Comparison of ENCODE assay signal across 19 cellular contexts in the genomic region with DNA sequence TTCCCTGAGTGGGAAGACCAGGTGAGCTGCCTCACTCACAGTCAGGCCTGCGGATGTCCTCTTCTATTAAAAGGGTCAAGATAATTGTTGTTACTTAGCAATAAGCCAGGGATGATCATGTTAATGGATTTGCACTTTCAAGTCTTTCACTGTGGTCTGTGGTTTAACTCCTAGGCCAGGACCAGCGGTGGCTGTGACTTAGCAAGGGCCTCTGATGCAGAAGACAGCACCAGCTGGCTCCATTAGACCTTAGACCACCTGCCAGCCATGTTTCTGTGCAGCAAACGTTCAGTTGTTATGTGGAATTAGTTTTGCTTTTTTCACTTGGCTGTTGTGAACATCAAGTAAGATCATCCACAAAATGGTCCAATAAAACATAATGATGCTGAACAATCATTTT.
DNase-seq lines count a peak whose midpoint lies in the region; ATAC-seq and TF ChIP-seq lines count a peak whose summit lies in the region.
"Had no signal": no experiment of that assay in that cellular context is flagged by ENCODE, and none has a peak within 500 bp of the region (broad histone marks: within the 10 kb centered on the region; RNA-seq: fewer than 3 reads in every experiment).

No MANE protein-coding gene starts in this region.

- H2BK5ac ChIP-seq in trophoblast cell (ENCODE audit: low read depth, low read length, poor library complexity), result peak overlapping the region; percentile 8

- no peaks in the 10 kb centered on the region for H3K4me1 Mint-ChIP-seq in CD14-positive monocyte

- no peak for TF ChIP-seq EP300 in esophagus muscularis mucosa (IDR thresholded peaks at IDR 0.05)

- H3K14ac ChIP-seq in trophoblast cell (ENCODE audit: low read length), result no peak overlapping the region

- H3K27me3 Mint-ChIP-seq in CD14-positive monocyte (ENCODE audit: low read depth in 3 of 3), result peaks cover 0 to 2% (median 0%) of the 10 kb centered on the region in 3 donors

- intact Hi-C loops in heart left ventricle (cut with DNase I) (loop anchor here in 4 of 10 donors (5.0 to 10.0 kb wide), 5 partner anchors 43 to 270 kb away; no protein-coding TSS in a partner anchor), cardiac septum (cut with DNase I) (loop anchor here (10.0 kb wide), 1 partner anchor 110 kb away; no protein-coding TSS in a partner anchor), OCI-LY7 (cut with micrococcal nuclease; ENCODE audit: unreplicated experiment) (no loop called here), esophagus muscularis mucosa (cut with DNase I) (no loop called here), CD14-positive monocyte (cut with micrococcal nuclease) (no loop called here)

- no peak for TF ChIP-seq CTCF in heart left ventricle (IDR thresholded peaks at IDR 0.05)
- TF ChIP-seq CTCF in OCI-LY7 (conservative IDR thresholded peaks at IDR 0.05; ENCODE audit: low read length), result no peak
- TF ChIP-seq CTCF in esophagus muscularis mucosa (IDR thresholded peaks at IDR 0.05), result no peak
- no peak for TF ChIP-seq CTCF in CD14-positive monocyte (IDR thresholded peaks at IDR 0.05)

- BruUV-seq in OCI-LY7 (replicated peaks; lab: Mats Ljungman, UMichigan), result no TSS peak

- H3K9me2 ChIP-seq in OCI-LY7 (ENCODE audit: insufficient read depth, low read length), result no peaks in the 10 kb centered on the region

- H3K27ac ChIP-seq in heart left ventricle (peak overlapping the region in 9 of 12 donors; percentile 48 to 82 (median 65)), OCI-LY7 (ENCODE audit: low read depth, low read length, poor library complexity, severe bottlenecking) (no peak overlapping the region), esophagus muscularis mucosa (replicated peaks in 1 of 4) (peak overlapping the region in 3 of 4 donors; percentile 52 to 65 (median 60)), trophoblast cell (ENCODE audit: low read depth, low read length) (peak overlapping the region; percentile 6)
- H3K27ac ChIP-seq: KMS-11, RWPE1, SJSA1 had no signal

- CTCF ChIA-PET in OCI-LY7 (lab: Charles Lee; ENCODE audit: unreplicated experiment), result no interaction called here

- H3K79me2 ChIP-seq in OCI-LY7 (ENCODE audit: insufficient read depth, low read depth, low read length) (no peaks in the 10 kb centered on the region), trophoblast cell (ENCODE audit: control insufficient read depth, insufficient read depth, low read length, poor library complexity) (no peaks in the 10 kb centered on the region)

- H2AK5ac ChIP-seq in trophoblast cell (ENCODE audit: low read length), result no peak overlapping the region

- H4K91ac ChIP-seq in trophoblast cell (ENCODE audit: low read depth, low read length), result peak overlapping the region; percentile 8

- no peak overlapping the region for H3K18ac ChIP-seq in trophoblast cell (ENCODE audit: low read length)

- no peaks in the 10 kb centered on the region for H3K36me3 ChIP-seq in heart left ventricle
- no peaks in the 10 kb centered on the region for H3K36me3 ChIP-seq in OCI-LY7 (ENCODE audit: insufficient read depth, low read length)
- no peaks in the 10 kb centered on the region for H3K36me3 ChIP-seq in esophagus muscularis mucosa
- H3K36me3 ChIP-seq in trophoblast cell (ENCODE audit: control insufficient read depth in 1 of 2, insufficient read depth in 2 of 2, low read length in 2 of 2), result no peaks in the 10 kb centered on the region
- H3K36me3 ChIP-seq: SJSA1 had no signal

- no peak overlapping the region for H4K12ac ChIP-seq in trophoblast cell (ENCODE audit: low read depth, low read length)

- H3K4me3 ChIP-seq in heart left ventricle (no peak overlapping the region), OCI-LY7 (ENCODE audit: low read depth, low read length, poor library complexity, severe bottlenecking) (no peak overlapping the region), esophagus muscularis mucosa (no peak overlapping the region), trophoblast cell (ENCODE audit: low read depth, low read length) (no peak overlapping the region)
- H3K4me3 ChIP-seq: SJSA1 had no signal

- no peak overlapping the region for H3K9ac ChIP-seq in trophoblast cell (ENCODE audit: low read length)
- H3K9ac ChIP-seq: KMS-11 had no signal

- H2AFZ ChIP-seq in OCI-LY7 (ENCODE audit: low read length), result no peak overlapping the region
- H2AFZ ChIP-seq in trophoblast cell (ENCODE audit: insufficient read depth, low read length, poor library complexity), result no peak overlapping the region

- no peak overlapping the region for H3K27ac Mint-ChIP-seq in CD14-positive monocyte
- H3K27ac Mint-ChIP-seq: H9 had no signal

- no peak overlapping the region for H3K23ac ChIP-seq in trophoblast cell (ENCODE audit: low read length)

- H3K4me3 Mint-ChIP-seq in CD14-positive monocyte, result no peak overlapping the region
- H3K4me3 Mint-ChIP-seq: H9 had no signal

- no peak overlapping the region for H3K4ac ChIP-seq in trophoblast cell (ENCODE audit: low read depth, low read length)

- H3K4me2 ChIP-seq in OCI-LY7 (ENCODE audit: low read length) (no peak overlapping the region), trophoblast cell (ENCODE audit: low read length) (no peak overlapping the region)
- H3K4me2 ChIP-seq: KMS-11 had no signal

- peaks cover 0 to 3% (median 0%) of the 10 kb centered on the region in 7 donors for H3K9me3 Mint-ChIP-seq in CD14-positive monocyte
- H3K9me3 Mint-ChIP-seq: H9 had no signal

- H4K8ac ChIP-seq in trophoblast cell (ENCODE audit: low read depth, low read length), result peak overlapping the region; percentile 17

- H3K27me3 ChIP-seq in heart left ventricle (no peaks in the 10 kb centered on the region), esophagus muscularis mucosa (no peaks in the 10 kb centered on the region), trophoblast cell (ENCODE audit: insufficient read depth, low read length) (no peaks in the 10 kb centered on the region)
- H3K27me3 ChIP-seq: SJSA1 had no signal

- no peaks in the 10 kb centered on the region for H3K36me3 Mint-ChIP-seq in CD14-positive monocyte

- DNase-seq in heart left ventricle, result no peak
- no peak for DNase-seq in cardiac septum (ENCODE audit: low spot score)
- peak; percentile 18 for DNase-seq in OCI-LY7 (ENCODE audit: low spot score)
- peak; percentile 82 for DNase-seq in esophagus muscularis mucosa (ENCODE audit: extremely low spot score)
- no peak for DNase-seq in trophoblast cell
- no peak for DNase-seq in GM03348 (ENCODE audit: low spot score)
- no peak for DNase-seq in CD14-positive monocyte (ENCODE audit: low spot score)
- DNase-seq in SW480 (ENCODE audit: low spot score), result no peak
- DNase-seq: DMS153, H9, NCI-H1092, NCI-H146, NCI-H2107, NCI-H226, NCI-H524 treated with DMSO at 0.1 percent for 48 hours, OCI-M1 had no signal

- H2BK12ac ChIP-seq in trophoblast cell (ENCODE audit: low read length), result peak overlapping the region; percentile 33

- 81 to 89% (median 83%) methylated on average over 3 of the region's 3 CpGs for WGBS in heart left ventricle, 4 donors
- 62% methylated on average over 3 of the region's 3 CpGs for WGBS in esophagus muscularis mucosa
- no CpG with 5 or more reads among the region's 3 CpGs for WGBS in trophoblast cell (ENCODE audit: extremely low coverage, insufficient coverage, insufficient read length)

- peak overlapping the region; percentile 18 for H2BK120ac ChIP-seq in trophoblast cell (ENCODE audit: insufficient read depth, low read length, poor library complexity)

- H3K79me1 ChIP-seq in trophoblast cell (ENCODE audit: low read length), result peaks cover 30% of the 10 kb centered on the region

- POLR2A ChIA-PET in OCI-LY7 (lab: Charles Lee), result no interaction called here

- H3K4me1 ChIP-seq in heart left ventricle, result peaks cover 8 to 57% (median 38%) of the 10 kb centered on the region in 12 donors
- H3K4me1 ChIP-seq in OCI-LY7 (ENCODE audit: insufficient read depth, low read length, poor library complexity, severe bottlenecking), result no peaks in the 10 kb centered on the region
- peaks cover 44 to 50% (median 48%) of the 10 kb centered on the region in 4 donors for H3K4me1 ChIP-seq in esophagus muscularis mucosa
- H3K4me1 ChIP-seq in trophoblast cell (ENCODE audit: control insufficient read depth in 1 of 2, insufficient read depth in 2 of 2, low read length in 2 of 2), result peaks cover 13 to 16% of the 10 kb centered on the region in 2 experiments

- H3K9me3 ChIP-seq in heart left ventricle, result no peaks in the 10 kb centered on the region
- H3K9me3 ChIP-seq in OCI-LY7 (ENCODE audit: low read length), result no peaks in the 10 kb centered on the region
- no peaks in the 10 kb centered on the region for H3K9me3 ChIP-seq in esophagus muscularis mucosa
- no peaks in the 10 kb centered on the region for H3K9me3 ChIP-seq in trophoblast cell (ENCODE audit: insufficient read depth, low read depth, low read length)
- H3K9me3 ChIP-seq: SJSA1 had no signal

- H4K20me1 ChIP-seq in OCI-LY7 (ENCODE audit: insufficient read depth, low read length), result no peaks in the 10 kb centered on the region

- TF ChIP-seq POLR2A in heart left ventricle (IDR thresholded peaks at IDR 0.05), result no peak
- TF ChIP-seq POLR2A in esophagus muscularis mucosa (IDR thresholded peaks at IDR 0.05; ENCODE audit: low read depth), result no peak

- no peak for ATAC-seq in heart left ventricle

Comparison
In these comparisons a context has a peak if more than half of its experiments do, and no peak if none do; other contexts are left out.
1. DNase-seq: peak in OCI-LY7 (single experiment) and esophagus muscularis mucosa (single experiment); none in heart left ventricle (0 of 5), cardiac septum (single experiment), trophoblast cell (0 of 2), GM03348 (single experiment), CD14-positive monocyte (single experiment) and SW480 (single experiment).